Comparison of ENCODE assay signal across 1 cellular context in the genomic region with DNA sequence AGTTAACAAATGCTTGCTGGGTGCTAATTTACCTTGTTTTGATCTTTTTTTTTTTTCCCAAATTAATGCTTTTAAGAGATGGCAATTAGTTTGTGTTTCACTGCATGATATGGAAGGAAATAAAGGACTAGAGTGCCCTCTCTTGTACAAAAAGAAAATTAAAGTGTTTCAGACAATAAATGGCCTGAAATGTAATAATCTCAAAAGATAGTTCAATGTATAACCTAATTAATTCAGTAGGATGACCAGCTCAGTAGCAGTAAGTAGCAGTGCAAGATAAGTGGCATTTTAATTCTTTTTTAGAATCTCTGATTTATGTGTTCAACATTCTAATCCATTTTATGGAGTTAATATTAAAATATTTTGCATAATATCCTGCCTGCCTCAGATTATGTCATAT.
TF ChIP-seq lines count a peak whose summit lies in the region.

No MANE protein-coding gene starts in this region.

TF ChIP-seq in GM23338, 12 proteins besides CTCF, POLR2A, EP300 and RAD21:
- TF ChIP-seq, protein P1, sequence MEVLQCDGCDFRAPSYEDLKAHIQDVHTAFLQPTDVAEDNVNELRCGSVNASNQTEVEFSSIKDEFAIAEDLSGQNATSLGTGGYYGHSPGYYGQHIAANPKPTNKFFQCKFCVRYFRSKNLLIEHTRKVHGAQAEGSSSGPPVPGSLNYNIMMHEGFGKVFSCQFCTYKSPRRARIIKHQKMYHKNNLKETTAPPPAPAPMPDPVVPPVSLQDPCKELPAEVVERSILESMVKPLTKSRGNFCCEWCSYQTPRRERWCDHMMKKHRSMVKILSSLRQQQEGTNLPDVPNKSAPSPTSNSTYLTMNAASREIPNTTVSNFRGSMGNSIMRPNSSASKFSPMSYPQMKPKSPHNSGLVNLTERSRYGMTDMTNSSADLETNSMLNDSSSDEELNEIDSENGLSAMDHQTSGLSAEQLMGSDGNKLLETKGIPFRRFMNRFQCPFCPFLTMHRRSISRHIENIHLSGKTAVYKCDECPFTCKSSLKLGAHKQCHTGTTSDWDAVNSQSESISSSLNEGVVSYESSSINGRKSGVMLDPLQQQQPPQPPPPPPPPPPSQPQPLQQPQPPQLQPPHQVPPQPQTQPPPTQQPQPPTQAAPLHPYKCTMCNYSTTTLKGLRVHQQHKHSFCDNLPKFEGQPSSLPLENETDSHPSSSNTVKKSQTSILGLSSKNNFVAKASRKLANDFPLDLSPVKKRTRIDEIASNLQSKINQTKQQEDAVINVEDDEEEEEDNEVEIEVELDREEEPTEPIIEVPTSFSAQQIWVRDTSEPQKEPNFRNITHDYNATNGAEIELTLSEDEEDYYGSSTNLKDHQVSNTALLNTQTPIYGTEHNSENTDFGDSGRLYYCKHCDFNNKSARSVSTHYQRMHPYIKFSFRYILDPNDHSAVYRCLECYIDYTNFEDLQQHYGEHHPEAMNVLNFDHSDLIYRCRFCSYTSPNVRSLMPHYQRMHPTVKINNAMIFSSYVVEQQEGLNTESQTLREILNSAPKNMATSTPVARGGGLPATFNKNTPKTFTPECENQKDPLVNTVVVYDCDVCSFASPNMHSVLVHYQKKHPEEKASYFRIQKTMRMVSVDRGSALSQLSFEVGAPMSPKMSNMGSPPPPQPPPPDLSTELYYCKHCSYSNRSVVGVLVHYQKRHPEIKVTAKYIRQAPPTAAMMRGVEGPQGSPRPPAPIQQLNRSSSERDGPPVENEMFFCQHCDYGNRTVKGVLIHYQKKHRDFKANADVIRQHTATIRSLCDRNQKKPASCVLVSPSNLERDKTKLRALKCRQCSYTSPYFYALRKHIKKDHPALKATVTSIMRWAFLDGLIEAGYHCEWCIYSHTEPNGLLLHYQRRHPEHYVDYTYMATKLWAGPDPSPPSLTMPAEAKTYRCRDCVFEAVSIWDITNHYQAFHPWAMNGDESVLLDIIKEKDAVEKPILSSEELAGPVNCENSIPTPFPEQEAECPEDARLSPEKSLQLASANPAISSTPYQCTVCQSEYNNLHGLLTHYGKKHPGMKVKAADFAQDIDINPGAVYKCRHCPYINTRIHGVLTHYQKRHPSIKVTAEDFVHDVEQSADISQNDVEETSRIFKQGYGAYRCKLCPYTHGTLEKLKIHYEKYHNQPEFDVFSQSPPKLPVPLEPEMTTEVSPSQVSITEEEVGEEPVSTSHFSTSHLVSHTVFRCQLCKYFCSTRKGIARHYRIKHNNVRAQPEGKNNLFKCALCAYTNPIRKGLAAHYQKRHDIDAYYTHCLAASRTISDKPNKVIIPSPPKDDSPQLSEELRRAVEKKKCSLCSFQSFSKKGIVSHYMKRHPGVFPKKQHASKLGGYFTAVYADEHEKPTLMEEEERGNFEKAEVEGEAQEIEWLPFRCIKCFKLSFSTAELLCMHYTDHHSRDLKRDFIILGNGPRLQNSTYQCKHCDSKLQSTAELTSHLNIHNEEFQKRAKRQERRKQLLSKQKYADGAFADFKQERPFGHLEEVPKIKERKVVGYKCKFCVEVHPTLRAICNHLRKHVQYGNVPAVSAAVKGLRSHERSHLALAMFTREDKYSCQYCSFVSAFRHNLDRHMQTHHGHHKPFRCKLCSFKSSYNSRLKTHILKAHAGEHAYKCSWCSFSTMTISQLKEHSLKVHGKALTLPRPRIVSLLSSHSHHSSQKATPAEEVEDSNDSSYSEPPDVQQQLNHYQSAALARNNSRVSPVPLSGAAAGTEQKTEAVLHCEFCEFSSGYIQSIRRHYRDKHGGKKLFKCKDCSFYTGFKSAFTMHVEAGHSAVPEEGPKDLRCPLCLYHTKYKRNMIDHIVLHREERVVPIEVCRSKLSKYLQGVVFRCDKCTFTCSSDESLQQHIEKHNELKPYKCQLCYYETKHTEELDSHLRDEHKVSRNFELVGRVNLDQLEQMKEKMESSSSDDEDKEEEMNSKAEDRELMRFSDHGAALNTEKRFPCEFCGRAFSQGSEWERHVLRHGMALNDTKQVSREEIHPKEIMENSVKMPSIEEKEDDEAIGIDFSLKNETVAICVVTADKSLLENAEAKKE (CRISPR knock-in tag; IDR thresholded peaks at IDR 0.05), result no peak
- TF ChIP-seq ZNF114 (CRISPR knock-in tag; IDR thresholded peaks at IDR 0.05), result no peak
- TF ChIP-seq STAT1 (IDR thresholded peaks at IDR 0.05; ENCODE audit: unreplicated experiment), result no peak
- TF ChIP-seq, protein P2, sequence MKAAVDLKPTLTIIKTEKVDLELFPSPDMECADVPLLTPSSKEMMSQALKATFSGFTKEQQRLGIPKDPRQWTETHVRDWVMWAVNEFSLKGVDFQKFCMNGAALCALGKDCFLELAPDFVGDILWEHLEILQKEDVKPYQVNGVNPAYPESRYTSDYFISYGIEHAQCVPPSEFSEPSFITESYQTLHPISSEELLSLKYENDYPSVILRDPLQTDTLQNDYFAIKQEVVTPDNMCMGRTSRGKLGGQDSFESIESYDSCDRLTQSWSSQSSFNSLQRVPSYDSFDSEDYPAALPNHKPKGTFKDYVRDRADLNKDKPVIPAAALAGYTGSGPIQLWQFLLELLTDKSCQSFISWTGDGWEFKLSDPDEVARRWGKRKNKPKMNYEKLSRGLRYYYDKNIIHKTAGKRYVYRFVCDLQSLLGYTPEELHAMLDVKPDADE (IDR thresholded peaks at IDR 0.05), result no peak
- no peak for TF ChIP-seq EZH2phosphoT487 (IDR thresholded peaks at IDR 0.05; ENCODE audit: unreplicated experiment)
- no peak for TF ChIP-seq CREB1 (CRISPR knock-in tag; IDR thresholded peaks at IDR 0.05; ENCODE audit: low read depth)
- no peak for TF ChIP-seq POLR2AphosphoS5 (IDR thresholded peaks at IDR 0.05; ENCODE audit: low read depth)
- TF ChIP-seq NANOG (IDR thresholded peaks at IDR 0.05; ENCODE audit: borderline replicate concordance), result no peak
- TF ChIP-seq, protein P3, sequence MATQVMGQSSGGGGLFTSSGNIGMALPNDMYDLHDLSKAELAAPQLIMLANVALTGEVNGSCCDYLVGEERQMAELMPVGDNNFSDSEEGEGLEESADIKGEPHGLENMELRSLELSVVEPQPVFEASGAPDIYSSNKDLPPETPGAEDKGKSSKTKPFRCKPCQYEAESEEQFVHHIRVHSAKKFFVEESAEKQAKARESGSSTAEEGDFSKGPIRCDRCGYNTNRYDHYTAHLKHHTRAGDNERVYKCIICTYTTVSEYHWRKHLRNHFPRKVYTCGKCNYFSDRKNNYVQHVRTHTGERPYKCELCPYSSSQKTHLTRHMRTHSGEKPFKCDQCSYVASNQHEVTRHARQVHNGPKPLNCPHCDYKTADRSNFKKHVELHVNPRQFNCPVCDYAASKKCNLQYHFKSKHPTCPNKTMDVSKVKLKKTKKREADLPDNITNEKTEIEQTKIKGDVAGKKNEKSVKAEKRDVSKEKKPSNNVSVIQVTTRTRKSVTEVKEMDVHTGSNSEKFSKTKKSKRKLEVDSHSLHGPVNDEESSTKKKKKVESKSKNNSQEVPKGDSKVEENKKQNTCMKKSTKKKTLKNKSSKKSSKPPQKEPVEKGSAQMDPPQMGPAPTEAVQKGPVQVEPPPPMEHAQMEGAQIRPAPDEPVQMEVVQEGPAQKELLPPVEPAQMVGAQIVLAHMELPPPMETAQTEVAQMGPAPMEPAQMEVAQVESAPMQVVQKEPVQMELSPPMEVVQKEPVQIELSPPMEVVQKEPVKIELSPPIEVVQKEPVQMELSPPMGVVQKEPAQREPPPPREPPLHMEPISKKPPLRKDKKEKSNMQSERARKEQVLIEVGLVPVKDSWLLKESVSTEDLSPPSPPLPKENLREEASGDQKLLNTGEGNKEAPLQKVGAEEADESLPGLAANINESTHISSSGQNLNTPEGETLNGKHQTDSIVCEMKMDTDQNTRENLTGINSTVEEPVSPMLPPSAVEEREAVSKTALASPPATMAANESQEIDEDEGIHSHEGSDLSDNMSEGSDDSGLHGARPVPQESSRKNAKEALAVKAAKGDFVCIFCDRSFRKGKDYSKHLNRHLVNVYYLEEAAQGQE (IDR thresholded peaks at IDR 0.05; ENCODE audit: unreplicated experiment), result no peak
- no peak for TF ChIP-seq EZH2 (IDR thresholded peaks at IDR 0.05; ENCODE audit: low read depth, unreplicated experiment)
- TF ChIP-seq ZNF331 (CRISPR knock-in tag; IDR thresholded peaks at IDR 0.05; ENCODE audit: low read depth), result no peak
- no peak for TF ChIP-seq JUNB (IDR thresholded peaks at IDR 0.05; ENCODE audit: unreplicated experiment)
TF ChIP-seq in GM23338: peak in this region for 0.
